ENCODE assay signal across 1 cellular context in genomic region chr2:105769504-105769903, GRCh38.
TF ChIP-seq lines count a peak whose summit lies in the region.

No MANE protein-coding gene starts in this region.

TF ChIP-seq in K562, 482 proteins besides CTCF, POLR2A, EP300 and RAD21 (continued from another document):
- TF ChIP-seq NKRF (IDR thresholded peaks at IDR 0.05; ENCODE audit: borderline replicate concordance): no peak
- TF ChIP-seq SRSF3 (IDR thresholded peaks at IDR 0.05; ENCODE audit: insufficient read depth, low read length): no peak
- TF ChIP-seq SREBF1 (IDR thresholded peaks at IDR 0.05; ENCODE audit: borderline replicate concordance, low read depth, low read length): no peak
- TF ChIP-seq ZBTB1 (CRISPR knock-in tag; IDR thresholded peaks at IDR 0.05; ENCODE audit: borderline replicate concordance, low read depth): no peak
- TF ChIP-seq ZBTB8A (IDR thresholded peaks at IDR 0.05; ENCODE audit: partially characterized antibody): no peak
- TF ChIP-seq, protein P1, sequence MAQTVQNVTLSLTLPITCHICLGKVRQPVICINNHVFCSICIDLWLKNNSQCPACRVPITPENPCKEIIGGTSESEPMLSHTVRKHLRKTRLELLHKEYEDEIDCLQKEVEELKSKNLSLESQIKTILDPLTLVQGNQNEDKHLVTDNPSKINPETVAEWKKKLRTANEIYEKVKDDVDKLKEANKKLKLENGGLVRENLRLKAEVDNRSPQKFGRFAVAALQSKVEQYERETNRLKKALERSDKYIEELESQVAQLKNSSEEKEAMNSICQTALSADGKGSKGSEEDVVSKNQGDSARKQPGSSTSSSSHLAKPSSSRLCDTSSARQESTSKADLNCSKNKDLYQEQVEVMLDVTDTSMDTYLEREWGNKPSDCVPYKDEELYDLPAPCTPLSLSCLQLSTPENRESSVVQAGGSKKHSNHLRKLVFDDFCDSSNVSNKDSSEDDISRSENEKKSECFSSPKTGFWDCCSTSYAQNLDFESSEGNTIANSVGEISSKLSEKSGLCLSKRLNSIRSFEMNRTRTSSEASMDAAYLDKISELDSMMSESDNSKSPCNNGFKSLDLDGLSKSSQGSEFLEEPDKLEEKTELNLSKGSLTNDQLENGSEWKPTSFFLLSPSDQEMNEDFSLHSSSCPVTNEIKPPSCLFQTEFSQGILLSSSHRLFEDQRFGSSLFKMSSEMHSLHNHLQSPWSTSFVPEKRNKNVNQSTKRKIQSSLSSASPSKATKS (CRISPR knock-in tag; IDR thresholded peaks at IDR 0.05): no peak
- no peak for TF ChIP-seq ZFX (CRISPR knock-in tag; IDR thresholded peaks at IDR 0.05)
- TF ChIP-seq TOE1 (IDR thresholded peaks at IDR 0.05; ENCODE audit: borderline replicate concordance): no peak
- TF ChIP-seq TOE1 (CRISPR knock-in tag; IDR thresholded peaks at IDR 0.05; ENCODE audit: borderline replicate concordance, low read depth): no peak
TF ChIP-seq in K562: peak in this region for 0.
